In genomic region chr11:72015511-72016061, GRCh38 we compare ENCODE assay signal across 8 cellular contexts. TPM values are rescaled to one million over a fixed set of nuclear protein-coding genes. Genes with fewer than 3 reads are reported as not detected.
A peak's percentile ranks its signal among the peaks of the same experiment; 100 is the strongest.
DNase-seq lines count a peak whose midpoint lies in the region; ATAC-seq and TF ChIP-seq lines count a peak whose summit lies in the region.

No MANE protein-coding gene starts in this region.

- H3K4me1 Mint-ChIP-seq in T-helper 17 cell: peaks cover 8% of the 10 kb centered on the region
- peaks cover 0 to 4% (median 2%) of the 10 kb centered on the region in 4 donors for H3K4me1 Mint-ChIP-seq in CD4-positive, alpha-beta memory T cell

- POLR2A ChIA-PET in CD4-positive, alpha-beta memory T cell (lab: Charles Lee; ENCODE audit: partially characterized antibody): interaction anchor here (0.9 to 1.9 kb wide), 4 partner anchors 9 to 97 kb away, joined by 3 to 9 read pairs (median 6); partner anchors contain the start of genes ANAPC15 and IL18BP

- intact Hi-C loops in sciatic nerve (cut with DNase I): no loop called here
- intact Hi-C loops in CD4-positive, alpha-beta memory T cell (cut with micrococcal nuclease): no loop called here

- H3K4me1 ChIP-seq in CD4-positive, alpha-beta memory T cell (ENCODE audit: insufficient read depth, low read length): no peaks in the 10 kb centered on the region

- H3K9me3 Mint-ChIP-seq in CD4-positive, alpha-beta memory T cell: no peaks in the 10 kb centered on the region

- no peak overlapping the region for H3K27ac ChIP-seq in CD4-positive, alpha-beta memory T cell (ENCODE audit: low read depth, low read length)

- CTCF ChIA-PET in CD4-positive, alpha-beta memory T cell (lab: Charles Lee; ENCODE audit: partially characterized antibody): interaction anchor here (1.0 to 3.9 kb wide), 10 partner anchors 9 to 168 kb away, joined by 3 to 22 read pairs (median 8); partner anchors contain the start of gene IL18BP

- H3K36me3 Mint-ChIP-seq in T-helper 17 cell (ENCODE audit: low read depth): peaks cover 19% of the 10 kb centered on the region
- peaks cover 72 to 91% of the 10 kb centered on the region in 2 donors for H3K36me3 Mint-ChIP-seq in CD4-positive, alpha-beta memory T cell

- no peak overlapping the region for H3K4me3 ChIP-seq in CD4-positive, alpha-beta memory T cell (ENCODE audit: low read length in 2 of 2)

- H3K27ac Mint-ChIP-seq in T-helper 17 cell: peak overlapping the region; percentile 86
- peak overlapping the region in 2 of 7 donors; percentile 53 to 65 for H3K27ac Mint-ChIP-seq in CD4-positive, alpha-beta memory T cell

- no peaks in the 10 kb centered on the region for H3K9me3 ChIP-seq in T-helper 17 cell (ENCODE audit: control insufficient read depth, low read length, poor library complexity, severe bottlenecking)
- H3K9me3 ChIP-seq in CD4-positive, alpha-beta memory T cell (ENCODE audit: control insufficient read depth in 1 of 2, low read length in 2 of 2): no peaks in the 10 kb centered on the region

- ATAC-seq in T-helper 17 cell: no peak
- no peak for ATAC-seq in sciatic nerve

- H3K36me3 ChIP-seq in CD4-positive, alpha-beta memory T cell (ENCODE audit: insufficient read depth, low read length): peaks cover 100% of the 10 kb centered on the region

- peak overlapping the region; percentile 81 for H3K4me3 Mint-ChIP-seq in T-helper 17 cell
- H3K4me3 Mint-ChIP-seq in CD4-positive, alpha-beta memory T cell: no peak overlapping the region

- H3K27me3 Mint-ChIP-seq in T-helper 17 cell: no peaks in the 10 kb centered on the region
- no peaks in the 10 kb centered on the region for H3K27me3 Mint-ChIP-seq in CD4-positive, alpha-beta memory T cell

- TF ChIP-seq CTCF in GM12872 (IDR thresholded peaks at IDR 0.05; ENCODE audit: insufficient read depth, low read depth, low read length): peak; percentile 48

- H3K27me3 ChIP-seq in CD4-positive, alpha-beta memory T cell (ENCODE audit: insufficient read depth, low read length): no peaks in the 10 kb centered on the region

- DNase-seq in A172 (ENCODE audit: low spot score): peak; percentile 35
- DNase-seq in T-helper 17 cell: no peak
- DNase-seq in iPS-NIHi11 (ENCODE audit: low spot score): peak; percentile 62
- DNase-seq in sciatic nerve (ENCODE audit: low spot score): no peak
- no peak for DNase-seq in NCI-H345 (lab: John Stamatoyannopoulos, UW)
- no peak for DNase-seq in CD4-positive, alpha-beta memory T cell
- DNase-seq in NCI-H146 (lab: John Stamatoyannopoulos, UW): no peak

RNA-seq across cellular contexts. Expression of gene IL18BP, which starts 16.9 kb away (rescaled TPM):
- total RNA-seq in A172 (2014; rRNA removed; shearing (Covaris generic)): 1.6 and 3.9 TPM in 2 replicates
- total RNA-seq in T-helper 17 cell: 10 to 100 TPM; 25.7 to 28.0 TPM
- total RNA-seq in sciatic nerve: 13.5 TPM
- total RNA-seq in CD4-positive, alpha-beta memory T cell: 10 to 100 TPM; 21.4 to 26.2 TPM
- 10 to 100 TPM; 13.8 to 19.7 TPM for polyA plus RNA-seq in CD4-positive, alpha-beta memory T cell

Comparison
In these comparisons a context has a peak if more than half of its experiments do, and no peak if none do; other contexts are left out.
1. DNase-seq: peak in A172 (single experiment) and iPS-NIHi11 (single experiment); none in T-helper 17 cell (0 of 3), sciatic nerve (single experiment), NCI-H345 (single experiment), CD4-positive, alpha-beta memory T cell (0 of 5) and NCI-H146 (single experiment).